2 cellular contexts compared by ENCODE assay signal in the genomic region with DNA sequence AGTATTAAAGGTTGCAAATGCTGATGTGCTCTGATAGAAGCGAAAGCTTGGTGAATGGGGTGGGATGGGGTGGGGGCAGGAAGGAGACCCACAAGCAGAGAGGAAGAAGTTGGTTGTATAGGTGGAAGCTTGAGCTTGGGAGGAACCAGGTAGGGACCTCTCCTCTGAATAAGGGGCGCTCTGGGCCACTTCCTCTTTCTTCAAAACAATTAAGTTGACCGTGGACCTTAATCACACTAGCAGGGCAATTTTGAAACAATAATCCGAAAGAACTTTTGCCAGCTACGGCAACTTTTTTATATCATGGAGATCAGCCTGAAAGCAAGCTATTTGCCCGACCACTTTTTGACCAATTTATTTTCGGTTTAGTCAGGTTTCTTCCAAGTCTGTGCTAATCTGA.
TF ChIP-seq lines count a peak whose summit lies in the region.

No MANE protein-coding gene starts in this region.

TF ChIP-seq in SK-N-SH, 30 proteins besides CTCF, POLR2A, EP300 and RAD21 (continued from another document):
- TF ChIP-seq, protein P1, sequence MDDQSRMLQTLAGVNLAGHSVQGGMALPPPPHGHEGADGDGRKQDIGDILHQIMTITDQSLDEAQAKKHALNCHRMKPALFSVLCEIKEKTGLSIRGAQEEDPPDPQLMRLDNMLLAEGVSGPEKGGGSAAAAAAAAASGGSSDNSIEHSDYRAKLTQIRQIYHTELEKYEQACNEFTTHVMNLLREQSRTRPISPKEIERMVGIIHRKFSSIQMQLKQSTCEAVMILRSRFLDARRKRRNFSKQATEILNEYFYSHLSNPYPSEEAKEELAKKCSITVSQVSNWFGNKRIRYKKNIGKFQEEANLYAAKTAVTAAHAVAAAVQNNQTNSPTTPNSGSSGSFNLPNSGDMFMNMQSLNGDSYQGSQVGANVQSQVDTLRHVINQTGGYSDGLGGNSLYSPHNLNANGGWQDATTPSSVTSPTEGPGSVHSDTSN (IDR thresholded peaks at IDR 0.05): no peak
- TF ChIP-seq TEAD4 (IDR thresholded peaks at IDR 0.05; ENCODE audit: borderline replicate concordance, insufficient read depth): no peak
- no peak for TF ChIP-seq GATA2 (CRISPR knock-in tag; IDR thresholded peaks at IDR 0.05)

TF ChIP-seq in SK-N-SH treated with all-trans-retinoic acid at 6 μM for 48 hours, 23 proteins besides CTCF, POLR2A, EP300 and RAD21 (continued from another document):
- TF ChIP-seq, protein P2, sequence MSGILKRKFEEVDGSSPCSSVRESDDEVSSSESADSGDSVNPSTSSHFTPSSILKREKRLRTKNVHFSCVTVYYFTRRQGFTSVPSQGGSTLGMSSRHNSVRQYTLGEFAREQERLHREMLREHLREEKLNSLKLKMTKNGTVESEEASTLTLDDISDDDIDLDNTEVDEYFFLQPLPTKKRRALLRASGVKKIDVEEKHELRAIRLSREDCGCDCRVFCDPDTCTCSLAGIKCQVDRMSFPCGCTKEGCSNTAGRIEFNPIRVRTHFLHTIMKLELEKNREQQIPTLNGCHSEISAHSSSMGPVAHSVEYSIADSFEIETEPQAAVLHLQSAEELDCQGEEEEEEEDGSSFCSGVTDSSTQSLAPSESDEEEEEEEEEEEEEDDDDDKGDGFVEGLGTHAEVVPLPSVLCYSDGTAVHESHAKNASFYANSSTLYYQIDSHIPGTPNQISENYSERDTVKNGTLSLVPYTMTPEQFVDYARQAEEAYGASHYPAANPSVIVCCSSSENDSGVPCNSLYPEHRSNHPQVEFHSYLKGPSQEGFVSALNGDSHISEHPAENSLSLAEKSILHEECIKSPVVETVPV (CRISPR knock-in tag; IDR thresholded peaks at IDR 0.05): no peak
- TF ChIP-seq ZC3H10 (CRISPR knock-in tag; IDR thresholded peaks at IDR 0.05) (no peak), ISL1 (CRISPR knock-in tag; IDR thresholded peaks at IDR 0.05) (no peak), TCF4 (CRISPR knock-in tag; IDR thresholded peaks at IDR 0.05; ENCODE audit: borderline replicate concordance) (no peak), RARB (CRISPR knock-in tag; IDR thresholded peaks at IDR 0.05) (no peak)
- TF ChIP-seq, protein P3, sequence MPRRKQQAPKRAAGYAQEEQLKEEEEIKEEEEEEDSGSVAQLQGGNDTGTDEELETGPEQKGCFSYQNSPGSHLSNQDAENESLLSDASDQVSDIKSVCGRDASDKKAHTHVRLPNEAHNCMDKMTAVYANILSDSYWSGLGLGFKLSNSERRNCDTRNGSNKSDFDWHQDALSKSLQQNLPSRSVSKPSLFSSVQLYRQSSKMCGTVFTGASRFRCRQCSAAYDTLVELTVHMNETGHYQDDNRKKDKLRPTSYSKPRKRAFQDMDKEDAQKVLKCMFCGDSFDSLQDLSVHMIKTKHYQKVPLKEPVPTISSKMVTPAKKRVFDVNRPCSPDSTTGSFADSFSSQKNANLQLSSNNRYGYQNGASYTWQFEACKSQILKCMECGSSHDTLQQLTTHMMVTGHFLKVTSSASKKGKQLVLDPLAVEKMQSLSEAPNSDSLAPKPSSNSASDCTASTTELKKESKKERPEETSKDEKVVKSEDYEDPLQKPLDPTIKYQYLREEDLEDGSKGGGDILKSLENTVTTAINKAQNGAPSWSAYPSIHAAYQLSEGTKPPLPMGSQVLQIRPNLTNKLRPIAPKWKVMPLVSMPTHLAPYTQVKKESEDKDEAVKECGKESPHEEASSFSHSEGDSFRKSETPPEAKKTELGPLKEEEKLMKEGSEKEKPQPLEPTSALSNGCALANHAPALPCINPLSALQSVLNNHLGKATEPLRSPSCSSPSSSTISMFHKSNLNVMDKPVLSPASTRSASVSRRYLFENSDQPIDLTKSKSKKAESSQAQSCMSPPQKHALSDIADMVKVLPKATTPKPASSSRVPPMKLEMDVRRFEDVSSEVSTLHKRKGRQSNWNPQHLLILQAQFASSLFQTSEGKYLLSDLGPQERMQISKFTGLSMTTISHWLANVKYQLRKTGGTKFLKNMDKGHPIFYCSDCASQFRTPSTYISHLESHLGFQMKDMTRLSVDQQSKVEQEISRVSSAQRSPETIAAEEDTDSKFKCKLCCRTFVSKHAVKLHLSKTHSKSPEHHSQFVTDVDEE (CRISPR knock-in tag; IDR thresholded peaks at IDR 0.05): no peak
- TF ChIP-seq, protein P4, sequence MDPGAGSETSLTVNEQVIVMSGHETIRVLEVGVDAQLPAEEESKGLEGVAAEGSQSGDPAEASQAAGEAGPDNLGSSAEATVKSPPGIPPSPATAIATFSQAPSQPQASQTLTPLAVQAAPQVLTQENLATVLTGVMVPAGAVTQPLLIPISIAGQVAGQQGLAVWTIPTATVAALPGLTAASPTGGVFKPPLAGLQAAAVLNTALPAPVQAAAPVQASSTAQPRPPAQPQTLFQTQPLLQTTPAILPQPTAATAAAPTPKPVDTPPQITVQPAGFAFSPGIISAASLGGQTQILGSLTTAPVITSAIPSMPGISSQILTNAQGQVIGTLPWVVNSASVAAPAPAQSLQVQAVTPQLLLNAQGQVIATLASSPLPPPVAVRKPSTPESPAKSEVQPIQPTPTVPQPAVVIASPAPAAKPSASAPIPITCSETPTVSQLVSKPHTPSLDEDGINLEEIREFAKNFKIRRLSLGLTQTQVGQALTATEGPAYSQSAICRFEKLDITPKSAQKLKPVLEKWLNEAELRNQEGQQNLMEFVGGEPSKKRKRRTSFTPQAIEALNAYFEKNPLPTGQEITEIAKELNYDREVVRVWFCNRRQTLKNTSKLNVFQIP (CRISPR knock-in tag; IDR thresholded peaks at IDR 0.05; ENCODE audit: borderline replicate concordance, low read depth): no peak
